In the genomic region with DNA sequence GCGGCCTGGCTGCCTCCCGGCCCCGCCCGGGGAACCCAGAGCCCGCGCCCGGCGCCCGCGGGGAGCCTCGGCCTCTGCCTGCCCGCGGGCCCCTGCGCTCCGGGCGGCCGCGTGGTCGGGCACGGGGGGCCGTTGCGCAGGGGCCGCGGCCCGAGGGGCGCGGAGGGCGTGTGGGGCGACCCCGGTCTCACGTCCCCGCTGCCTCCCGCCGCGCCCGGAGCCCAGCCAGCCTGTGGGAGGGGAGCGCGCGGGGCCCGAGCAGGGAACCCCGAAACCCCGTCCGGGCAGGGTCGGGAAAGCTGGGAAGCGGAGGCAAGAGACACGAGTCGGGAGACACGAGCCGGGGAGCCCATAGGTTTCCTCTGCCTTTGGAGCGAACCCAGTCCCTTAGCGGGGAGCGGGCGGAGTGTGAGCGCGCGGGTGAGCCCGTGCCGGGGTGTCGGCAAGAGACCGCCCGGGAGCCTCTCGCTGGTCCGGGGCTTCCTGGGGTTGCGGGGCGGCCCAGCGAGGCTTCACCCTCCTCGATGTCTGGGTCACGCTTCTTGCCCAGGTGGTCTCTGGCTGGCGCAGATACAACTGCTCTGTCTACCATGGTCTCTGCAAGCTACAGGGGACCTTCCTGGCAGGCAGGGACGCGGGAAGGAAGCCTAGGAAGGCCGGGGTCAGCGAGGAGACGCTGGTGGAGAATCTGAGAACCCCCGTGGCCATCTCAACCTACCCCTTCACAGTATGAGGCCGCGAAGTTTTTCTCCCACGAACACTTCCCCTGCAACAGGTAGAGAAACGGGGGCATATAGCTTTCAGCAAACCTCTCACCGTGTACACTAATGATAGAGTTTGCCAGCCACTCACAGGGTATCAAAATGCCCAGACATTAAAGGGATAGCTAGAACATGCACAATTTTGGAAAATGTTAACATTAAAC, we compare ENCODE assay signal across 1 cellular context.
TF ChIP-seq lines count a peak whose summit lies in the region.

No MANE protein-coding gene starts in this region.

TF ChIP-seq in HCT116, 20 proteins besides CTCF, POLR2A, EP300 and RAD21 (continued from another document):
- TF ChIP-seq, protein P1, sequence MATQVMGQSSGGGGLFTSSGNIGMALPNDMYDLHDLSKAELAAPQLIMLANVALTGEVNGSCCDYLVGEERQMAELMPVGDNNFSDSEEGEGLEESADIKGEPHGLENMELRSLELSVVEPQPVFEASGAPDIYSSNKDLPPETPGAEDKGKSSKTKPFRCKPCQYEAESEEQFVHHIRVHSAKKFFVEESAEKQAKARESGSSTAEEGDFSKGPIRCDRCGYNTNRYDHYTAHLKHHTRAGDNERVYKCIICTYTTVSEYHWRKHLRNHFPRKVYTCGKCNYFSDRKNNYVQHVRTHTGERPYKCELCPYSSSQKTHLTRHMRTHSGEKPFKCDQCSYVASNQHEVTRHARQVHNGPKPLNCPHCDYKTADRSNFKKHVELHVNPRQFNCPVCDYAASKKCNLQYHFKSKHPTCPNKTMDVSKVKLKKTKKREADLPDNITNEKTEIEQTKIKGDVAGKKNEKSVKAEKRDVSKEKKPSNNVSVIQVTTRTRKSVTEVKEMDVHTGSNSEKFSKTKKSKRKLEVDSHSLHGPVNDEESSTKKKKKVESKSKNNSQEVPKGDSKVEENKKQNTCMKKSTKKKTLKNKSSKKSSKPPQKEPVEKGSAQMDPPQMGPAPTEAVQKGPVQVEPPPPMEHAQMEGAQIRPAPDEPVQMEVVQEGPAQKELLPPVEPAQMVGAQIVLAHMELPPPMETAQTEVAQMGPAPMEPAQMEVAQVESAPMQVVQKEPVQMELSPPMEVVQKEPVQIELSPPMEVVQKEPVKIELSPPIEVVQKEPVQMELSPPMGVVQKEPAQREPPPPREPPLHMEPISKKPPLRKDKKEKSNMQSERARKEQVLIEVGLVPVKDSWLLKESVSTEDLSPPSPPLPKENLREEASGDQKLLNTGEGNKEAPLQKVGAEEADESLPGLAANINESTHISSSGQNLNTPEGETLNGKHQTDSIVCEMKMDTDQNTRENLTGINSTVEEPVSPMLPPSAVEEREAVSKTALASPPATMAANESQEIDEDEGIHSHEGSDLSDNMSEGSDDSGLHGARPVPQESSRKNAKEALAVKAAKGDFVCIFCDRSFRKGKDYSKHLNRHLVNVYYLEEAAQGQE (IDR thresholded peaks at IDR 0.05; ENCODE audit: low read depth) = no peak
- TF ChIP-seq ZNF274 (IDR thresholded peaks at IDR 0.05; ENCODE audit: low read depth, low read length) = no peak
- TF ChIP-seq CBX3 (IDR thresholded peaks at IDR 0.05; ENCODE audit: low read depth) = no peak
- TF ChIP-seq ZFX (IDR thresholded peaks at IDR 0.05) = peak; percentile 91
TF ChIP-seq in HCT116: peak in this region for 1.
